8 cellular contexts compared by ENCODE assay signal in genomic region chr2:24047703-24048033, GRCh38.
DNase-seq lines count a peak whose midpoint lies in the region; ATAC-seq and TF ChIP-seq lines count a peak whose summit lies in the region.

No MANE protein-coding gene starts in this region.

- peak overlapping the region; percentile 58 for H2AFZ ChIP-seq in neuron (ENCODE audit: low read depth, low read length)

- peaks cover 6% of the 10 kb centered on the region; the same call in 1 of the 2 replicates for H3K4me1 ChIP-seq in ES-I3 (ENCODE audit: insufficient read depth, low read length)
- peaks cover 15% of the 10 kb centered on the region for H3K4me1 ChIP-seq in neuron (ENCODE audit: insufficient read depth, low read length)

- H3K4me3 ChIP-seq in astrocyte of the cerebellum (ENCODE audit: low read depth, low read length) (peak overlapping the region; percentile 67), neuron (ENCODE audit: low read length) (peak overlapping the region; percentile 45)

- in situ Hi-C loops in astrocyte of the cerebellum (cut with HindIII; ENCODE audit: low sequenced_read_pairs): no loop called here

- ATAC-seq in HG03196 (IDR thresholded peaks at IDR 0.05; ENCODE audit: unreplicated experiment): peak; percentile 2
- no peak for ATAC-seq in GM18867 (IDR thresholded peaks at IDR 0.05; ENCODE audit: unreplicated experiment)

- peak overlapping the region; percentile 92 for H3K9ac ChIP-seq in ES-I3 (ENCODE audit: low read depth, low read length)

- H3K9me3 ChIP-seq in ES-I3 (ENCODE audit: control insufficient read depth, insufficient read depth, low read length) (no peaks in the 10 kb centered on the region), neuron (ENCODE audit: low read length) (no peaks in the 10 kb centered on the region)

- TF ChIP-seq CTCF in astrocyte of the cerebellum (IDR thresholded peaks at IDR 0.05; ENCODE audit: low read depth, low read length, missing control alignments): no peak

- DNase-seq in astrocyte of the cerebellum (ENCODE audit: low read depth): no peak
- no peak for DNase-seq in RPMI8226
- DNase-seq in stimulated activated CD4-positive, alpha-beta T cell treated with anti-CD3 and anti-CD28 coated beads, Interleukin-2, amount 100 ng/mL, for 48 hours: no peak
- no peak for DNase-seq in activated CD8-positive, alpha-beta memory T cell treated with anti-CD3 and anti-CD28 coated beads, Interleukin-2, amount 50 U/mL, for 48 hours

- H3K36me3 ChIP-seq in ES-I3 (ENCODE audit: insufficient read depth, low read length) (no peaks in the 10 kb centered on the region), neuron (ENCODE audit: insufficient read depth, low read length) (no peaks in the 10 kb centered on the region)

- H3K27me3 ChIP-seq in neuron (ENCODE audit: insufficient read depth, low read length): no peaks in the 10 kb centered on the region
